ENCODE assay signal across 13 cellular contexts in the genomic region with DNA sequence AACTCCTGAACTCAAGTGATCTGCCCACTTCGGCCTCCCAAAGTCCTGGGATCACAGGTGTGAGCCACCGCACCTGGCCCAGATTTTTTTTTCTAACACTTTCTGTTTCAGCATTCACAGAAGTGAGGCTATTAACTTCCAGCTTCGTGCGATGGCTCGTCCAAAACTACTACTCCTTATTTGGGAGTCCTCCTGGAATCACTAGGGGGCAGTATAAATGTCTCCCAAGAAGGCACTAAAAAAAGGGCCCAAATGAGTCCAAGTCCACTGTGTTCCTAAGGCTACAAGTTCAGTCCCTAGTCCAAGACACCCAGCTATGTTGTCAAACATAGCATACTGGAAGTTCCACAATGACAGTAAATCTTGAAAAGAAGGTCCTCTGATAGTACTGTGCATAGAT.
A peak's percentile ranks its signal among the peaks of the same experiment; 100 is the strongest.
DNase-seq lines count a peak whose midpoint lies in the region; ATAC-seq, FAIRE-seq and TF ChIP-seq lines count a peak whose summit lies in the region.
"Had no signal": no experiment of that assay in that cellular context is flagged by ENCODE, and none has a peak within 500 bp of the region (broad histone marks: within the 10 kb centered on the region; RNA-seq: fewer than 3 reads in every experiment).

No MANE protein-coding gene starts in this region.

- H3K79me2 ChIP-seq in OCI-LY3 (ENCODE audit: low read length) = no peaks in the 10 kb centered on the region

- no peak overlapping the region for H3K4me3 ChIP-seq in heart right ventricle
- H3K4me3 ChIP-seq in OCI-LY3 (ENCODE audit: low read length) = no peak overlapping the region
- H3K4me3 ChIP-seq in esophagus (ENCODE audit: low read depth in 1 of 2, low read length in 2 of 2) = no peak overlapping the region
- no peak overlapping the region for H3K4me3 ChIP-seq in pancreas
- H3K4me3 ChIP-seq: heart left ventricle had no signal

- H2AFZ ChIP-seq in OCI-LY3 (ENCODE audit: low read depth, low read length) = no peak overlapping the region

- H3K27me3 ChIP-seq in heart right ventricle = no peaks in the 10 kb centered on the region
- H3K27me3 ChIP-seq in OCI-LY3 (ENCODE audit: low read depth, low read length) = no peaks in the 10 kb centered on the region
- H3K27me3 ChIP-seq in esophagus (ENCODE audit: control insufficient read depth in 1 of 2, insufficient read depth in 2 of 2, low read length in 2 of 2) = no peaks in the 10 kb centered on the region
- no peaks in the 10 kb centered on the region for H3K27me3 ChIP-seq in pancreas
- H3K27me3 ChIP-seq: heart left ventricle had no signal

- H3K36me3 ChIP-seq in heart right ventricle (no peaks in the 10 kb centered on the region), OCI-LY3 (replicated peaks; ENCODE audit: low read depth, low read length) (no peaks in the 10 kb centered on the region), esophagus (ENCODE audit: control insufficient read depth in 2 of 2, insufficient read depth in 2 of 2, low read length in 1 of 2) (no peaks in the 10 kb centered on the region), pancreas (no peaks in the 10 kb centered on the region)
- H3K36me3 ChIP-seq: heart left ventricle had no signal

- H4K20me1 ChIP-seq in OCI-LY3 (ENCODE audit: insufficient read depth, low read length) = no peaks in the 10 kb centered on the region

- H3K27ac ChIP-seq in heart right ventricle (no peak overlapping the region), OCI-LY3 (ENCODE audit: low read length) (no peak overlapping the region), esophagus (ENCODE audit: low read depth in 2 of 2, low read length in 1 of 2) (peak overlapping the region; percentile 73 to 84), pancreas (peak overlapping the region in 1 of 4 donors; percentile 53)
- H3K27ac ChIP-seq: heart left ventricle had no signal

- no peak overlapping the region for H3K4me2 ChIP-seq in OCI-LY3 (ENCODE audit: low read length)

- FAIRE-seq in pancreas (lab: Jason Lieb, UNC) (no peak), RCC 7860 (lab: Jason Lieb, UNC) (no peak)

- 88 to 93% methylated on average over 5 of the region's 5 CpGs for WGBS in heart right ventricle, 2 donors
- 84 to 86% methylated on average over 5 of the region's 5 CpGs for WGBS in esophagus, 2 donors
- 93 to 98% methylated on average over 5 of the region's 5 CpGs for WGBS in pancreas, 2 donors

- no peak for DNase-seq in heart right ventricle
- no peak for DNase-seq in Right ventricle myocardium inferior (ENCODE audit: missing footprints)
- DNase-seq in activated T-cell treated with anti-CD3 and anti-CD28 coated beads for 4 hours = no peak
- no peak for DNase-seq in pancreas
- no peak for DNase-seq in RCC 7860 (ENCODE audit: low spot score)
- DNase-seq: activated CD8-positive, alpha-beta memory T cell treated with anti-CD3 and anti-CD28 coated beads, Interleukin-2, amount 50 U/mL, for 48 hours; C1 segment of cervical spinal cord; heart left ventricle; naive B cell; stimulated activated naive CD4-positive, alpha-beta T cell treated with Interleukin-2 at 50 U/mL for 16 hours had no signal

- H3K4me1 ChIP-seq in heart right ventricle (no peaks in the 10 kb centered on the region), OCI-LY3 (ENCODE audit: low read length) (peaks cover 11% of the 10 kb centered on the region), esophagus (ENCODE audit: control insufficient read depth in 2 of 2, insufficient read depth in 2 of 2, low read length in 1 of 2) (peaks cover 0 to 1% of the 10 kb centered on the region in 2 donors), pancreas (no peaks in the 10 kb centered on the region)
- H3K4me1 ChIP-seq: heart left ventricle had no signal

- H3K9me3 ChIP-seq in heart right ventricle (no peaks in the 10 kb centered on the region), OCI-LY3 (ENCODE audit: insufficient read depth, low read length) (no peaks in the 10 kb centered on the region), esophagus (ENCODE audit: control insufficient read depth in 2 of 2, insufficient read depth in 1 of 2, low read depth in 1 of 2, low read length in 1 of 2) (no peaks in the 10 kb centered on the region), pancreas (no peaks in the 10 kb centered on the region)
- H3K9me3 ChIP-seq: heart left ventricle had no signal

- TF ChIP-seq CTCF in heart right ventricle (IDR thresholded peaks at IDR 0.05) (peak in 5 of 9 donors; percentile 4 to 37 (median 18)), OCI-LY3 (IDR thresholded peaks at IDR 0.05; ENCODE audit: low read depth, low read length) (peak; percentile 23; the same call in 1 of the 2 replicates), pancreas (IDR thresholded peaks at IDR 0.05) (no peak)

- no peak overlapping the region for H3K9ac ChIP-seq in OCI-LY3 (ENCODE audit: low read length)

- intact Hi-C loops in heart right ventricle (cut with DNase I) (no loop called here), Right ventricle myocardium inferior (cut with DNase I) (no loop called here), pancreas (cut with DNase I) (no loop called here)

- ATAC-seq in heart right ventricle (no peak), Right ventricle myocardium inferior (no peak), pancreas (no peak), HG03469 (IDR thresholded peaks at IDR 0.05; ENCODE audit: unreplicated experiment) (no peak)
- ATAC-seq: heart left ventricle had no signal

Comparison
In these comparisons a context has a peak if more than half of its experiments do, and no peak if none do; other contexts are left out.
1. H3K27ac ChIP-seq: peak in esophagus (2 of 2); none in heart right ventricle (0 of 10) and OCI-LY3 (single experiment).
2. CTCF ChIP-seq: peak in heart right ventricle (5 of 9) and OCI-LY3 (single experiment); none in pancreas (0 of 4).